2 cellular contexts compared by ENCODE assay signal in genomic region chr12:116160883-116161458, GRCh38.
TF ChIP-seq lines count a peak whose summit lies in the region.

No MANE protein-coding gene starts in this region.

TF ChIP-seq in HCT116, 20 proteins besides CTCF, POLR2A, EP300 and RAD21:
- TF ChIP-seq REST (IDR thresholded peaks at IDR 0.05; ENCODE audit: low read depth): no peak
- no peak for TF ChIP-seq ELF1 (IDR thresholded peaks at IDR 0.05; ENCODE audit: borderline replicate concordance, low read depth)
- TF ChIP-seq SP1 (IDR thresholded peaks at IDR 0.05; ENCODE audit: low read depth): no peak
- TF ChIP-seq ATF3 (IDR thresholded peaks at IDR 0.05): no peak
- TF ChIP-seq SRF (IDR thresholded peaks at IDR 0.05; ENCODE audit: low read depth): no peak
- TF ChIP-seq POLR2AphosphoS5 (IDR thresholded peaks at IDR 0.05; ENCODE audit: low read depth, low read length): no peak
- no peak for TF ChIP-seq TCF7L2 (IDR thresholded peaks at IDR 0.05; ENCODE audit: borderline replicate concordance, extremely low read depth, insufficient read depth, insufficient read length)
- TF ChIP-seq EZH2 (IDR thresholded peaks at IDR 0.05): no peak
- TF ChIP-seq FOSL1 (IDR thresholded peaks at IDR 0.05; ENCODE audit: low read depth): no peak
- no peak for TF ChIP-seq EZH2phosphoT487 (IDR thresholded peaks at IDR 0.05; ENCODE audit: borderline replicate concordance)
- TF ChIP-seq ZBTB33 (IDR thresholded peaks at IDR 0.05; ENCODE audit: extremely low read depth, insufficient replicate concordance, low read length): no peak
- TF ChIP-seq JUND (IDR thresholded peaks at IDR 0.05): no peak
- no peak for TF ChIP-seq EGR1 (IDR thresholded peaks at IDR 0.05; ENCODE audit: low read depth)
- TF ChIP-seq CEBPB (IDR thresholded peaks at IDR 0.05; ENCODE audit: low read depth): no peak
- TF ChIP-seq CBX3 (IDR thresholded peaks at IDR 0.05; ENCODE audit: low read depth): no peak
- no peak for TF ChIP-seq ZFX (IDR thresholded peaks at IDR 0.05)
- TF ChIP-seq MAX (IDR thresholded peaks at IDR 0.05): no peak
- no peak for TF ChIP-seq ZNF274 (IDR thresholded peaks at IDR 0.05; ENCODE audit: low read depth, low read length)
TF ChIP-seq in HCT116: peak in this region for 0.

TF ChIP-seq in liver, 16 proteins besides CTCF, POLR2A, EP300 and RAD21 (continued from another document):
- TF ChIP-seq ZBTB33 (IDR thresholded peaks at IDR 0.05) (no peak), MAX (IDR thresholded peaks at IDR 0.05) (no peak), FOXA2 (IDR thresholded peaks at IDR 0.05) (no peak), HNF4G (IDR thresholded peaks at IDR 0.05) (no peak), TAF1 (conservative IDR thresholded peaks at IDR 0.05) (no peak), NR2F2 (IDR thresholded peaks at IDR 0.05) (no peak), REST (IDR thresholded peaks at IDR 0.05) (no peak)
TF ChIP-seq in liver: peak in this region for 0.
